Comparison of ENCODE assay signal across 1 cellular context in the genomic region with DNA sequence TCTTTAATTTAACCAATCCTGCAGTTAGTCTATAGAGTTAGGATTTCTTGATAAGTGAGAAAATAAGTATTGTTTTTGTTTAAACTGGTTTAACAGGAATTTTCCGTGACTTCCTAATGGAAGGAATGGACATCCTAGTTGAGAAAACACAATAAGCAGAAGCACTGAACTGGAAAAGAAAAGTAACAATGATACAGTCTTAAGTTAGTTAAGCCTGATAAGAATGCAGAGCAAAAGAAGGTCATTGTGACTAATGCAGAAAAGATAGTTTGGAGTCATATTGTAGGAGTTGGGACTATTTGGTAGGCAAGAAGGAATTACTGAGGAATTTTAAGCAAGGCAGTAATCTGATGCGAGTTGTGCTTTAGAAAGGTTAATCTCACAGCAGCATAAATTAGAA.
TF ChIP-seq lines count a peak whose summit lies in the region.

No MANE protein-coding gene starts in this region.

TF ChIP-seq in endothelial cell of umbilical vein, 7 proteins besides CTCF, POLR2A, EP300 and RAD21 (continued from another document):
- TF ChIP-seq GATA2 (IDR thresholded peaks at IDR 0.05; ENCODE audit: insufficient read depth, insufficient read length, low read depth, low read length) (no peak), POLR2AphosphoS5 (IDR thresholded peaks at IDR 0.05; ENCODE audit: insufficient read depth, low read depth, low read length) (no peak), MYC (IDR thresholded peaks at IDR 0.05; ENCODE audit: low read depth, low read length) (no peak), EZH2 (IDR thresholded peaks at IDR 0.05; ENCODE audit: borderline replicate concordance, low read depth, low read length, severe bottlenecking) (no peak), JUN (IDR thresholded peaks at IDR 0.05; ENCODE audit: borderline replicate concordance, insufficient read depth, insufficient read length, low read depth) (no peak)
- TF ChIP-seq, protein P1, sequence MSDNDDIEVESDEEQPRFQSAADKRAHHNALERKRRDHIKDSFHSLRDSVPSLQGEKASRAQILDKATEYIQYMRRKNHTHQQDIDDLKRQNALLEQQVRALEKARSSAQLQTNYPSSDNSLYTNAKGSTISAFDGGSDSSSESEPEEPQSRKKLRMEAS (IDR thresholded peaks at IDR 0.05; ENCODE audit: insufficient read depth, insufficient read length), result no peak
